Comparison of ENCODE assay signal across 9 cellular contexts in the genomic region with DNA sequence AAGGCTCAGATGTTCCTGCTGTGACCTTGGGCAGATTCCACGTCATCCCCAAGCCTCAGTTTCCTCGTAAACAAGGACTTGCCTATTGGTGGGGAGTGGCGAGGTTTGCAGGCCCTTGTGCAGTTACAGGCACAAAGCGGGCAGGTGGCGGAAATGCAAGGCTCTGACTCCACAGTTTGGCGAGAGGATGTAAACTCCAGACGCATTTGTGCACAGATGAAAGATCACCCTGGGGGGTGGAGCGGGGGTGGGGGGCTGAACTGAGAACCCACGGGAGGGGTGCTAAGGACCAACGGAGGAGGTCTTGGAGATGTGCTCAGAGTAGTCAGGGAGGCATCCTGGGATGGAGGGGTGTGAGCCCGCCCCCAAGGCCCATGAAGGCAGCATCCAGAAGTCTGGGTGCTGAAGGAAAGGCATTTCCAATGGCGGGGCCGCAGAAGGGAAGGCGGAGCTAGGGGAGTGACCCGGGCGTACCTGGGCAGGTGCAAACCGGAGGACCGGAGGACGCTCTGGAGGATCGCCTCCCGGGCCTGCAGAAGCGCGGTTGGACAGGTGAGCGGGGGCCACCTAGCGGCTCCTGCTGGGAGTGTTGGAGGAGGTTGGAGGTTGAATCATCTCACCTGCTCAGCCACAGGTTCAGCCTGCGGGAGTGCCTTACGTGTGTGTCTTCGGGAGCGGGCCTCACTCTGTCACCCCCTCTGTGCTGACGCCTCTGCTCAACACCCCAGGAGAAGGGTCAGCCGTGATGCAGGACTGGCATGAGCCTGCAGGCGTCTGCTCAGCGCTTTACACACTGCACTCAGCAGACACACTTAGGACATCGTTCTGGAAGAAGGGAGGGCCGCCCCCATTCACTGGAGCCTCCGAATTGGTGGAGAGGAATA. TPM values are rescaled to one million over a fixed set of nuclear protein-coding genes. Genes with fewer than 3 reads are reported as not detected.
DNase-seq lines count a peak whose midpoint lies in the region; ATAC-seq, FAIRE-seq and TF ChIP-seq lines count a peak whose summit lies in the region.
"Had no signal": no experiment of that assay in that cellular context is flagged by ENCODE, and none has a peak within 500 bp of the region (broad histone marks: within the 10 kb centered on the region; RNA-seq: fewer than 3 reads in every experiment).

No MANE protein-coding gene starts in this region.

- peak; percentile 57 to 86 (median 84) for TF ChIP-seq CTCF in heart right ventricle (IDR thresholded peaks at IDR 0.05)

- peaks cover 10% of the 10 kb centered on the region for H3K4me1 Mint-ChIP-seq in activated naive CD4-positive, alpha-beta T cell treated with anti-CD3 and anti-CD28 coated beads, Interleukin-2, amount 10 ng/mL, durations not matched to agents 7 days and 5 days

- intact Hi-C loops in heart right ventricle (cut with DNase I): loop anchor here (2.0 to 10.0 kb wide), 9 partner anchors 56 to 244 kb away; no protein-coding TSS in a partner anchor

- WGBS in heart right ventricle, 2 donors: 6 to 7% methylated on average over 36 of the region's 36 CpGs

- no peaks in the 10 kb centered on the region for H3K36me3 ChIP-seq in heart right ventricle
- H3K36me3 ChIP-seq: SJCRH30 had no signal

- DNase-seq in DMS153 treated with DMSO at 0.1 percent for 48 hours (lab: John Stamatoyannopoulos, UW; ENCODE audit: unreplicated experiment): peak; percentile 86
- peak; percentile 32 for DNase-seq in HTR-8/SVneo (ENCODE audit: insufficient read length, low spot score)
- DNase-seq in RPMI8226: peak; percentile 90
- peak; percentile 85 for DNase-seq in activated naive CD4-positive, alpha-beta T cell treated with anti-CD3 and anti-CD28 coated beads, Interleukin-2, amount 10 ng/mL, durations not matched to agents 7 days and 5 days
- peak; percentile 45 to 73 for DNase-seq in heart right ventricle
- DNase-seq in retina: peak; percentile 86

- no peaks in the 10 kb centered on the region for H3K36me3 Mint-ChIP-seq in activated naive CD4-positive, alpha-beta T cell treated with anti-CD3 and anti-CD28 coated beads, Interleukin-2, amount 10 ng/mL, durations not matched to agents 7 days and 5 days

- H3K27ac Mint-ChIP-seq in activated naive CD4-positive, alpha-beta T cell treated with anti-CD3 and anti-CD28 coated beads, Interleukin-2, amount 10 ng/mL, durations not matched to agents 7 days and 5 days: no peak overlapping the region

- no peaks in the 10 kb centered on the region for H3K9me3 Mint-ChIP-seq in activated naive CD4-positive, alpha-beta T cell treated with anti-CD3 and anti-CD28 coated beads, Interleukin-2, amount 10 ng/mL, durations not matched to agents 7 days and 5 days

- peaks cover 33 to 75% (median 72%) of the 10 kb centered on the region in 7 donors for H3K27me3 ChIP-seq in heart right ventricle

- no peak overlapping the region for H3K4me3 ChIP-seq in heart right ventricle
- H3K4me3 ChIP-seq: SJCRH30 had no signal

- H3K27me3 Mint-ChIP-seq in activated naive CD4-positive, alpha-beta T cell treated with anti-CD3 and anti-CD28 coated beads, Interleukin-2, amount 10 ng/mL, durations not matched to agents 7 days and 5 days: peaks cover 80% of the 10 kb centered on the region

- H3K9me3 ChIP-seq in heart right ventricle: no peaks in the 10 kb centered on the region
- H3K9me3 ChIP-seq: SJCRH30 had no signal

- no peak overlapping the region for H3K4me3 Mint-ChIP-seq in activated naive CD4-positive, alpha-beta T cell treated with anti-CD3 and anti-CD28 coated beads, Interleukin-2, amount 10 ng/mL, durations not matched to agents 7 days and 5 days

- H3K4me1 ChIP-seq in heart right ventricle: peaks cover 0 to 37% (median 21%) of the 10 kb centered on the region in 9 donors

- CTCF ChIA-PET in activated naive CD4-positive, alpha-beta T cell treated with anti-CD3 and anti-CD28 coated beads, Interleukin-2, amount 10 ng/mL, durations not matched to agents 7 days and 5 days (lab: Charles Lee): no interaction called here

- no peak for FAIRE-seq in HTR-8/SVneo (lab: Jason Lieb, UNC)

- no peak overlapping the region for H3K27ac ChIP-seq in heart right ventricle
- H3K27ac ChIP-seq: SJCRH30 had no signal

- ATAC-seq in heart right ventricle (peak; percentile 52 to 84 (median 73)), GM18502 (IDR thresholded peaks at IDR 0.05; ENCODE audit: poor library complexity, unreplicated experiment) (no peak), GM19023 (IDR thresholded peaks at IDR 0.05; ENCODE audit: unreplicated experiment) (no peak)

RNA-seq across cellular contexts. Expression of a gene that starts 1.9 kb away (rescaled TPM):
- total RNA-seq in heart right ventricle: 1 to 10 TPM in 4 of 10 donors, under 1 TPM in 6; 0.16 to 5.8 (median 0.74) TPM
- polyA plus RNA-seq in heart right ventricle: 1 to 10 TPM; 2.0 to 3.9 TPM

RNA-seq across cellular contexts. Expression of a gene that starts 44.3 kb away (rescaled TPM):
- not detected for total RNA-seq in heart right ventricle
- polyA plus RNA-seq in heart right ventricle: under 1 TPM in 1 of 2 donors, not detected in 1; 0.06 TPM
- total RNA-seq: SJCRH30 had no signal

Comparison
In these comparisons a context has a peak if more than half of its experiments do, and no peak if none do; other contexts are left out.
1. DNase-seq: peak in every context shown above with its lines; median percentile 90 in RPMI8226; 86 in DMS153 treated with DMSO at 0.1 percent for 48 hours; 86 in retina; 85 in activated naive CD4-positive, alpha-beta T cell treated with anti-CD3 and anti-CD28 coated beads, Interleukin-2, amount 10 ng/mL, durations not matched to agents 7 days and 5 days; 59 in heart right ventricle; 32 in HTR-8/SVneo.
2. ATAC-seq: peak in heart right ventricle (8 of 8); none in GM18502 (single experiment) and GM19023 (single experiment).